In genomic region chr12:27547592-27547991, GRCh38 we compare ENCODE assay signal across 17 cellular contexts. TPM values are rescaled to one million over a fixed set of nuclear protein-coding genes. Genes with fewer than 3 reads are reported as not detected.
DNase-seq lines count a peak whose midpoint lies in the region; ATAC-seq, FAIRE-seq and TF ChIP-seq lines count a peak whose summit lies in the region.
"Had no signal": no experiment of that assay in that cellular context is flagged by ENCODE, and none has a peak within 500 bp of the region (broad histone marks: within the 10 kb centered on the region; RNA-seq: fewer than 3 reads in every experiment).

No MANE protein-coding gene starts in this region.

- H3K4me3 ChIP-seq in BLaER1 treated with 17β-estradiol and CSF1 and Interleukin-3, amounts not matched to agents 10 nM and 100 nM: no peak overlapping the region
- H3K4me3 ChIP-seq in HCT116 (replicated peaks in 1 of 2; ENCODE audit: low read depth in 1 of 2, low read length in 2 of 2) (no peak overlapping the region), astrocyte (ENCODE audit: insufficient read depth, low read depth, low read length) (no peak overlapping the region), osteoblast (ENCODE audit: insufficient read depth, low read length) (no peak overlapping the region)
- H3K4me3 ChIP-seq: SK-N-MC had no signal

- no peak for DNase-seq in HCT116 (ENCODE audit: low read depth, low spot score)
- no peak for DNase-seq in astrocyte (ENCODE audit: low read depth)
- no peak for DNase-seq in osteoblast (ENCODE audit: insufficient read length, low spot score, missing footprints)
- no peak for DNase-seq in activated T-cell treated with anti-CD3 and anti-CD28 coated beads, Interleukin-2, amount 50 U/mL, for 48 hours
- DNase-seq in posterior cingulate gyrus: no peak
- no peak for DNase-seq in pons (ENCODE audit: low spot score)
- DNase-seq: CD8-positive, alpha-beta T cell; DMS79; H7; NCI-H2029; NCI-H2171; NCI-H446 treated with DMSO at 0.1 percent for 48 hours; NK-92 treated with Interleukin-12 subunit alpha and Interleukin-12 subunit beta, amount 100 ng/mL, for 24 hours had no signal

- H3K36me3 ChIP-seq in BLaER1 treated with 17β-estradiol and CSF1 and Interleukin-3, amounts not matched to agents 10 nM and 100 nM: peaks cover 0 to 13% (median 0%) of the 10 kb centered on the region in 11 experiments; a peak in 7 of 22 replicates
- H3K36me3 ChIP-seq in HCT116 (ENCODE audit: control insufficient read depth in 1 of 2, insufficient read depth in 2 of 2, low read length in 2 of 2) (no peaks in the 10 kb centered on the region), astrocyte (ENCODE audit: insufficient read depth, low read length) (no peaks in the 10 kb centered on the region), osteoblast (ENCODE audit: insufficient read depth, low read length) (peaks cover 7% of the 10 kb centered on the region)

- peak overlapping the region in 8 of 11 experiments; percentile 50 to 94 (median 88); a peak in 11 of 22 replicates for H3K27ac ChIP-seq in BLaER1 treated with 17β-estradiol and CSF1 and Interleukin-3, amounts not matched to agents 10 nM and 100 nM
- H3K27ac ChIP-seq in HCT116 (ENCODE audit: low read depth, low read length) (peak overlapping the region; percentile 82), astrocyte (ENCODE audit: low read depth, low read length) (peak overlapping the region; percentile 1), osteoblast (ENCODE audit: low read depth, low read length) (peak overlapping the region; percentile 96)
- H3K27ac ChIP-seq: SK-N-MC had no signal

- TF ChIP-seq CTCF in HCT116 (IDR thresholded peaks at IDR 0.05 in 2 of 3, conservative IDR thresholded peaks at IDR 0.05 in 1 of 3; ENCODE audit: borderline replicate concordance in 1 of 3, insufficient read depth in 1 of 3, low read depth in 2 of 3, low read length in 2 of 3) (no peak), astrocyte (IDR thresholded peaks at IDR 0.05; ENCODE audit: insufficient read depth, low read depth, low read length) (no peak), osteoblast (IDR thresholded peaks at IDR 0.05; ENCODE audit: extremely low read depth, low read depth, low read length) (no peak)

- peaks cover 55 to 64% (median 62%) of the 10 kb centered on the region in 10 experiments for H3K4me1 ChIP-seq in BLaER1 treated with 17β-estradiol and CSF1 and Interleukin-3, amounts not matched to agents 10 nM and 100 nM
- H3K4me1 ChIP-seq in HCT116 (ENCODE audit: control insufficient read depth in 1 of 2, insufficient read depth in 2 of 2, low read length in 2 of 2): peaks cover 61 to 72% of the 10 kb centered on the region in 2 experiments
- peaks cover 38% of the 10 kb centered on the region for H3K4me1 ChIP-seq in astrocyte (ENCODE audit: insufficient read depth, low read length)
- peaks cover 70% of the 10 kb centered on the region for H3K4me1 ChIP-seq in osteoblast (ENCODE audit: insufficient read depth, low read length)

- H4K20me1 ChIP-seq in BLaER1 treated with 17β-estradiol and CSF1 and Interleukin-3, amounts not matched to agents 10 nM and 100 nM: no peaks in the 10 kb centered on the region
- no peaks in the 10 kb centered on the region for H4K20me1 ChIP-seq in HCT116 (ENCODE audit: insufficient read depth)
- H4K20me1 ChIP-seq in astrocyte (ENCODE audit: insufficient read depth, low read length): peaks cover 2% of the 10 kb centered on the region
- H4K20me1 ChIP-seq in osteoblast (ENCODE audit: insufficient read depth, low read length): peaks cover 4% of the 10 kb centered on the region

- peaks cover 80% of the 10 kb centered on the region for H3K79me2 ChIP-seq in HCT116 (ENCODE audit: insufficient read depth, low read length)
- peaks cover 95% of the 10 kb centered on the region for H3K79me2 ChIP-seq in astrocyte (ENCODE audit: insufficient read depth, low read length)
- H3K79me2 ChIP-seq in osteoblast (ENCODE audit: insufficient read depth, low read length): peaks cover 91% of the 10 kb centered on the region

- peaks cover 2% of the 10 kb centered on the region for H3K9me3 Mint-ChIP-seq in astrocyte (ENCODE audit: unreplicated experiment)
- H3K9me3 Mint-ChIP-seq: CD8-positive, alpha-beta T cell had no signal

- H2AFZ ChIP-seq in HCT116 (ENCODE audit: low read depth, low read length, poor library complexity, severe bottlenecking) (no peak overlapping the region), astrocyte (ENCODE audit: low read depth, low read length) (no peak overlapping the region), osteoblast (ENCODE audit: low read length) (no peak overlapping the region)

- peaks cover 6% of the 10 kb centered on the region for H3K36me3 Mint-ChIP-seq in astrocyte (ENCODE audit: low read depth, unreplicated experiment)
- H3K36me3 Mint-ChIP-seq: CD8-positive, alpha-beta T cell; IgD-negative memory B cell had no signal

- FAIRE-seq in astrocyte (lab: Jason Lieb, UNC): no peak

- peaks cover 0 to 41% (median 19%) of the 10 kb centered on the region in 11 experiments; a peak in 18 of 22 replicates for H3K9me3 ChIP-seq in BLaER1 treated with 17β-estradiol and CSF1 and Interleukin-3, amounts not matched to agents 10 nM and 100 nM (replicated peaks in 1 of 11)
- H3K9me3 ChIP-seq in HCT116 (ENCODE audit: control insufficient read depth in 1 of 2, insufficient read depth in 1 of 2, low read depth in 1 of 2, low read length in 2 of 2): no peaks in the 10 kb centered on the region
- H3K9me3 ChIP-seq in astrocyte (ENCODE audit: insufficient read depth, low read depth, low read length): no peaks in the 10 kb centered on the region
- H3K9me3 ChIP-seq in osteoblast (ENCODE audit: low read depth, low read length): no peaks in the 10 kb centered on the region

- ATAC-seq in HCT116: no peak
- ATAC-seq: CD8-positive, alpha-beta T cell; Right ventricle myocardium inferior had no signal

- peak overlapping the region; percentile 8 to 95 (median 88); a peak in 18 of 22 replicates for H3K4me2 ChIP-seq in BLaER1 treated with 17β-estradiol and CSF1 and Interleukin-3, amounts not matched to agents 10 nM and 100 nM
- peak overlapping the region; percentile 84; the same call in 1 of the 2 replicates for H3K4me2 ChIP-seq in HCT116 (ENCODE audit: low read length)
- no peak overlapping the region for H3K4me2 ChIP-seq in astrocyte (ENCODE audit: low read length)
- H3K4me2 ChIP-seq in osteoblast (ENCODE audit: insufficient read depth, low read length): no peak overlapping the region

- no peaks in the 10 kb centered on the region for H3K9me2 ChIP-seq in HCT116 (ENCODE audit: insufficient read depth)

- CTCF ChIA-PET in HCT116 (lab: Charles Lee): no interaction called here

- POLR2A ChIA-PET in HCT116 (lab: Charles Lee): no interaction called here

- H3K27ac Mint-ChIP-seq in astrocyte (ENCODE audit: unreplicated experiment): no peak overlapping the region
- H3K27ac Mint-ChIP-seq: CD8-positive, alpha-beta T cell; IgD-negative memory B cell had no signal

- intact Hi-C loops in HCT116 (cut with micrococcal nuclease): no loop called here
- intact Hi-C loops in posterior cingulate gyrus (cut with DNase I): no loop called here

- no TSS peak for BruUV-seq in HCT116 (replicated peaks; lab: Mats Ljungman, UMichigan)

- no peak overlapping the region for H3K4me3 Mint-ChIP-seq in astrocyte (ENCODE audit: unreplicated experiment)
- H3K4me3 Mint-ChIP-seq: CD8-positive, alpha-beta T cell; IgD-negative memory B cell had no signal

- H3K4me1 Mint-ChIP-seq in astrocyte (ENCODE audit: low read depth, unreplicated experiment): peaks cover 60% of the 10 kb centered on the region

- TF ChIP-seq POLR2A in HCT116 (IDR thresholded peaks at IDR 0.05; ENCODE audit: borderline replicate concordance, extremely low read depth, insufficient read depth, insufficient read length): no peak

- RAD21 ChIA-PET in HCT116 (lab: Charles Lee; ENCODE audit: low non-redundant PET in 1 of 2, low total read pairs in 2 of 2, uncharacterized antibody in 2 of 2, unreplicated experiment in 2 of 2): no interaction called here

- H3K27me3 ChIP-seq in BLaER1 treated with 17β-estradiol and CSF1 and Interleukin-3, amounts not matched to agents 10 nM and 100 nM: no peaks in the 10 kb centered on the region
- H3K27me3 ChIP-seq in HCT116 (ENCODE audit: insufficient read depth, low read length) (no peaks in the 10 kb centered on the region), astrocyte (ENCODE audit: insufficient read depth, low read length) (no peaks in the 10 kb centered on the region), osteoblast (ENCODE audit: insufficient read depth, low read length) (no peaks in the 10 kb centered on the region)

- no peak for TF ChIP-seq RAD21 in HCT116 (IDR thresholded peaks at IDR 0.05; ENCODE audit: low read depth)

- no peaks in the 10 kb centered on the region for H3K27me3 Mint-ChIP-seq in astrocyte (ENCODE audit: low read depth, unreplicated experiment)

- no peak overlapping the region for H3K9ac ChIP-seq in BLaER1 treated with 17β-estradiol and CSF1 and Interleukin-3, amounts not matched to agents 10 nM and 100 nM
- H3K9ac ChIP-seq in HCT116 (ENCODE audit: low read length): no peak overlapping the region
- no peak overlapping the region for H3K9ac ChIP-seq in astrocyte (ENCODE audit: low read length)

TF ChIP-seq in HCT116, 20 proteins besides CTCF, POLR2A, EP300 and RAD21:
- TF ChIP-seq POLR2AphosphoS5 (IDR thresholded peaks at IDR 0.05; ENCODE audit: low read depth, low read length) (no peak), EZH2 (IDR thresholded peaks at IDR 0.05) (no peak), SP1 (IDR thresholded peaks at IDR 0.05; ENCODE audit: low read depth) (no peak), ZBTB33 (IDR thresholded peaks at IDR 0.05; ENCODE audit: extremely low read depth, insufficient replicate concordance, low read length) (no peak), ZFX (IDR thresholded peaks at IDR 0.05) (no peak), FOSL1 (IDR thresholded peaks at IDR 0.05; ENCODE audit: low read depth) (no peak)

RNA-seq across cellular contexts. Expression of gene PPFIBP1, which starts 23.6 kb away (rescaled TPM):
- 102 TPM for total RNA-seq in HCT116 (2021; ENCODE audit: unreplicated experiment)
- 33.8 and 36.6 TPM in 2 replicates for polyA plus RNA-seq in HCT116 (2012)
- total RNA-seq in astrocyte: 140 and 147 TPM in 2 replicates
- 166 and 179 TPM in 2 replicates for total RNA-seq in osteoblast

Comparison
In these comparisons a context has a peak if more than half of its experiments do, and no peak if none do; other contexts are left out.
1. H3K27ac ChIP-seq: peak in every context shown above with its lines; median percentile 96 in osteoblast; 88 in BLaER1 treated with 17β-estradiol and CSF1 and Interleukin-3, amounts not matched to agents 10 nM and 100 nM; 82 in HCT116; 1 in astrocyte.
2. H3K4me2 ChIP-seq: peak in BLaER1 treated with 17β-estradiol and CSF1 and Interleukin-3, amounts not matched to agents 10 nM and 100 nM (11 of 11) and HCT116 (single experiment); none in astrocyte (single experiment) and osteoblast (single experiment).